In genomic region chr4:114264452-114264851, GRCh38 we compare ENCODE assay signal across 22 cellular contexts.
"Had no signal": no experiment of that assay in that cellular context is flagged by ENCODE, and none has a peak within 500 bp of the region (broad histone marks: within the 10 kb centered on the region; RNA-seq: fewer than 3 reads in every experiment).

No MANE protein-coding gene starts in this region.

- H3K27ac Mint-ChIP-seq: activated B cell treated with CpG ODN at 0.5 μM for 24 hours; activated CD4-positive, alpha-beta T cell treated with anti-CD3 and anti-CD28 coated beads for 36 hours; activated naive CD8-positive, alpha-beta T cell; activated T-cell treated with anti-CD3 and anti-CD28 coated beads, Interleukin-2, amount 50 U/mL, for 24 hours; activated T-helper 2 cell treated with anti-CD3 and anti-CD28 coated beads, Interferon-gamma antibody, Interleukin-2, Interleukin-4, amounts not matched to agents 10 μg/mL and 5 μg/mL and 100 μg/mL, durations not matched to agents 14 hours and 24 hours and 36 hours; T-helper 17 cell had no signal

- ATAC-seq: activated CD4-positive, alpha-beta T cell treated with anti-CD3 and anti-CD28 coated beads for 36 hours; left lung; stimulated activated naive CD8-positive, alpha-beta T cell treated with anti-CD3 and anti-CD28 coated beads, Interleukin-15, Interleukin-2, amounts not matched to agents 100 U/mL and 50 U/mL, for 24 hours; T-helper 17 cell had no signal

- H3K27ac ChIP-seq: cardiac muscle cell, left lung, thyroid gland had no signal

- H3K27me3 Mint-ChIP-seq: activated B cell treated with CpG ODN at 0.5 μM for 24 hours; activated CD4-positive, alpha-beta T cell treated with anti-CD3 and anti-CD28 coated beads for 36 hours; T-helper 17 cell had no signal

- H3K4me1 ChIP-seq: left lung, thyroid gland had no signal

- H3K4me1 Mint-ChIP-seq: activated B cell treated with CpG ODN at 0.5 μM for 24 hours; activated CD4-positive, alpha-beta T cell treated with anti-CD3 and anti-CD28 coated beads for 36 hours; T-helper 17 cell had no signal

- H3K27me3 ChIP-seq: cardiac muscle cell, left lung, thyroid gland had no signal

- H3K36me3 Mint-ChIP-seq: activated naive CD8-positive, alpha-beta T cell had no signal

- H3K36me3 ChIP-seq: cardiac muscle cell, left lung, thyroid gland had no signal

- H3K9me3 ChIP-seq: left lung, thyroid gland had no signal

- DNase-seq: activated B cell treated with CpG ODN at 0.5 μM for 24 hours; activated CD4-positive, alpha-beta T cell treated with anti-CD3 and anti-CD28 coated beads for 36 hours; activated CD4-positive, alpha-beta T cell treated with anti-CD3 and anti-CD28 coated beads, Interleukin-2, amount 50 U/mL, for 4 hours; activated CD8-positive, alpha-beta memory T cell treated with anti-CD3 and anti-CD28 coated beads for 24 hours; activated CD8-positive, alpha-beta memory T cell treated with anti-CD3 and anti-CD28 coated beads, Interleukin-2, amount 50 U/mL, for 4 hours; activated naive CD4-positive, alpha-beta T cell; activated T-cell treated with anti-CD3 and anti-CD28 coated beads, Interleukin-2, amount 50 U/mL, for 24 hours; amniotic stem cell; effector CD4-positive, alpha-beta T cell; erythroblast; foreskin melanocyte; left lung; nucleus accumbens; posterior cingulate gyrus; stimulated activated CD4-positive, alpha-beta T cell treated with anti-CD3 and anti-CD28 coated beads, Interleukin-4, amount 100 ng/mL, for 1 hour; stimulated activated naive CD8-positive, alpha-beta T cell treated with anti-CD3 and anti-CD28 coated beads, Interleukin-15, Interleukin-2, amounts not matched to agents 100 U/mL and 50 U/mL, for 24 hours; SW 1271; T-helper 17 cell; thyroid gland had no signal

- H3K4me3 ChIP-seq: cardiac muscle cell, left lung, thyroid gland had no signal

- H3K4me3 Mint-ChIP-seq: activated B cell treated with CpG ODN at 0.5 μM for 24 hours; activated CD4-positive, alpha-beta T cell treated with anti-CD3 and anti-CD28 coated beads for 36 hours; activated naive CD8-positive, alpha-beta T cell; activated T-cell treated with anti-CD3 and anti-CD28 coated beads, Interleukin-2, amount 50 U/mL, for 24 hours; T-helper 17 cell had no signal

- H3K9me3 Mint-ChIP-seq: activated B cell treated with CpG ODN at 0.5 μM for 24 hours; activated T-cell treated with anti-CD3 and anti-CD28 coated beads, Interleukin-2, amount 50 U/mL, for 24 hours; activated T-helper 2 cell treated with anti-CD3 and anti-CD28 coated beads, Interferon-gamma antibody, Interleukin-2, Interleukin-4, amounts not matched to agents 10 μg/mL and 5 μg/mL and 100 μg/mL, durations not matched to agents 14 hours and 24 hours and 36 hours had no signal
